In genomic region chr5:17118631-17119030, GRCh38 we compare ENCODE assay signal across 1 cellular context.
TF ChIP-seq lines count a peak whose summit lies in the region.

No MANE protein-coding gene starts in this region.

TF ChIP-seq in A549, 52 proteins besides CTCF, POLR2A, EP300 and RAD21 (continued from another document):
- TF ChIP-seq JUN (IDR thresholded peaks at IDR 0.05) (0 out of 5 replicates have a peak, but pooled peaks of 1 of the 2 experiments have one; percentile 28), SREBF2 (IDR thresholded peaks at IDR 0.05) (no peak), ZC3H11A (IDR thresholded peaks at IDR 0.05) (no peak), KDM5A (IDR thresholded peaks at IDR 0.05) (no peak), CBX8 (IDR thresholded peaks at IDR 0.05) (no peak), RNF2 (IDR thresholded peaks at IDR 0.05; ENCODE audit: borderline replicate concordance, low read depth) (no peak), JUNB (IDR thresholded peaks at IDR 0.05) (peak; percentile 77), ESRRA (IDR thresholded peaks at IDR 0.05; ENCODE audit: borderline replicate concordance, low read length) (no peak), SMC3 (IDR thresholded peaks at IDR 0.05) (0 out of 3 replicates have a peak, but pooled peaks have one; percentile 10), REST (IDR thresholded peaks at IDR 0.05) (no peak), TFCP2L1 (CRISPR knock-in tag; IDR thresholded peaks at IDR 0.05) (no peak), ZFP36 (IDR thresholded peaks at IDR 0.05; ENCODE audit: borderline replicate concordance, partially characterized antibody) (no peak), RARB (CRISPR knock-in tag; IDR thresholded peaks at IDR 0.05) (no peak)
- TF ChIP-seq, protein P1, sequence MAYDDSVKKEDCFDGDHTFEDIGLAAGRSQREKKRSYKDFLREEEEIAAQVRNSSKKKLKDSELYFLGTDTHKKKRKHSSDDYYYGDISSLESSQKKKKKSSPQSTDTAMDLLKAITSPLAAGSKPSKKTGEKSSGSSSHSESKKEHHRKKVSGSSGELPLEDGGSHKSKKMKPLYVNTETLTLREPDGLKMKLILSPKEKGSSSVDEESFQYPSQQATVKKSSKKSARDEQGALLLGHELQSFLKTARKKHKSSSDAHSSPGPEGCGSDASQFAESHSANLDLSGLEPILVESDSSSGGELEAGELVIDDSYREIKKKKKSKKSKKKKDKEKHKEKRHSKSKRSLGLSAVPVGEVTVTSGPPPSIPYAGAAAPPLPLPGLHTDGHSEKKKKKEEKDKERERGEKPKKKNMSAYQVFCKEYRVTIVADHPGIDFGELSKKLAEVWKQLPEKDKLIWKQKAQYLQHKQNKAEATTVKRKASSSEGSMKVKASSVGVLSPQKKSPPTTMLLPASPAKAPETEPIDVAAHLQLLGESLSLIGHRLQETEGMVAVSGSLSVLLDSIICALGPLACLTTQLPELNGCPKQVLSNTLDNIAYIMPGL (CRISPR knock-in tag; IDR thresholded peaks at IDR 0.05; ENCODE audit: borderline replicate concordance) = no peak
- TF ChIP-seq, protein P2, sequence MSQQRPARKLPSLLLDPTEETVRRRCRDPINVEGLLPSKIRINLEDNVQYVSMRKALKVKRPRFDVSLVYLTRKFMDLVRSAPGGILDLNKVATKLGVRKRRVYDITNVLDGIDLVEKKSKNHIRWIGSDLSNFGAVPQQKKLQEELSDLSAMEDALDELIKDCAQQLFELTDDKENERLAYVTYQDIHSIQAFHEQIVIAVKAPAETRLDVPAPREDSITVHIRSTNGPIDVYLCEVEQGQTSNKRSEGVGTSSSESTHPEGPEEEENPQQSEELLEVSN (IDR thresholded peaks at IDR 0.05; ENCODE audit: borderline replicate concordance, low read depth) = peak; percentile 38; the same call in 1 of the 2 replicates
- TF ChIP-seq, protein P3, sequence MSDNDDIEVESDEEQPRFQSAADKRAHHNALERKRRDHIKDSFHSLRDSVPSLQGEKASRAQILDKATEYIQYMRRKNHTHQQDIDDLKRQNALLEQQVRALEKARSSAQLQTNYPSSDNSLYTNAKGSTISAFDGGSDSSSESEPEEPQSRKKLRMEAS (IDR thresholded peaks at IDR 0.05) = peak; percentile 65; the same call in 1 of the 2 replicates
- TF ChIP-seq, protein P4, sequence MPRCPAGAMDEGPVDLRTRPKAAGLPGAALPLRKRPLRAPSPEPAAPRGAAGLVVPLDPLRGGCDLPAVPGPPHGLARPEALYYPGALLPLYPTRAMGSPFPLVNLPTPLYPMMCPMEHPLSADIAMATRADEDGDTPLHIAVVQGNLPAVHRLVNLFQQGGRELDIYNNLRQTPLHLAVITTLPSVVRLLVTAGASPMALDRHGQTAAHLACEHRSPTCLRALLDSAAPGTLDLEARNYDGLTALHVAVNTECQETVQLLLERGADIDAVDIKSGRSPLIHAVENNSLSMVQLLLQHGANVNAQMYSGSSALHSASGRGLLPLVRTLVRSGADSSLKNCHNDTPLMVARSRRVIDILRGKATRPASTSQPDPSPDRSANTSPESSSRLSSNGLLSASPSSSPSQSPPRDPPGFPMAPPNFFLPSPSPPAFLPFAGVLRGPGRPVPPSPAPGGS (IDR thresholded peaks at IDR 0.05) = no peak
